1 cellular context compared by ENCODE assay signal in the genomic region with DNA sequence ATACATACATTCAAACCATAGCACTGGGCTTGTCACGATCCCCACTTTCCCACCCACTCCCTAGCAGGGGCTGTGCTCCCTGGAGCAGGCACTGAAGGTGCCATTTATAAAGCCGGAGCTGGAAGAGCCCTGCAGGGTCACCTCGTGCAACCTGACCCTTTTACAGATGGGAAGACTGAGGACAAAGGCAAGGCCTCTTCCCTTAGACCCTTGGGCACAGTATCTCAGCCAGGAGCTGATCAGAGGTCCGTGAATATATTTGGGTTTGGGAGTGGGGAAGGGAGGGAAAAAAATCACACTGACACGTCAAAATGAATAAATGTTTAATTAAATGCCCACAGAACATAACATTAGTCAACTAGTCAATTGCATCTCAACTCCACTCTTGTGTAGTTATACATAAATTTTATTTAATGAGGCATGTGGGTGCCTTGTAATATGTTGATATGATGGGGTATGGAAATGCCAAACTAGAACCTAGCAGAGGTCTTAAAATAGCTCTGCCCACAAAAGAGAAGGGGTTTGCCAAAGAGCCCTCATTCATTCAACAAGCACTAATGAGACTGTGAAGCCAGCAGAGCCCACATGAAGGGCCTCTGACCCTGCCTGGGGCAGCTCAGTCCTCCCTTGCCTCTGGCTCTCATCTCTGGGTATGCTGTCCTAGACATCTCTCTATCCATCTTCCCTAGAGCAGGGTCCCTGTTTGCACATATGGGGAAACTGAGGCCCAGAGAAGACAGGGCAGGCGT.
A peak's percentile ranks its signal among the peaks of the same experiment; 100 is the strongest.
TF ChIP-seq lines count a peak whose summit lies in the region.

No MANE protein-coding gene starts in this region.

TF ChIP-seq in GM12878, 131 proteins besides CTCF, POLR2A, EP300 and RAD21:
- TF ChIP-seq IRF3 (IDR thresholded peaks at IDR 0.05) (no peak), ZNF217 (IDR thresholded peaks at IDR 0.05) (peak; percentile 19; the same call in 1 of the 2 replicates), RFX5 (IDR thresholded peaks at IDR 0.05; ENCODE audit: low read depth, low read length) (no peak), NR2F1 (conservative IDR thresholded peaks at IDR 0.05) (peak; percentile 43; the same call in 1 of the 2 replicates), ZNF24 (IDR thresholded peaks at IDR 0.05) (peak; percentile 71; the same call in 1 of the 2 replicates), BMI1 (IDR thresholded peaks at IDR 0.05; ENCODE audit: borderline replicate concordance) (no peak)
